Comparison of ENCODE assay signal across 18 cellular contexts in the genomic region with DNA sequence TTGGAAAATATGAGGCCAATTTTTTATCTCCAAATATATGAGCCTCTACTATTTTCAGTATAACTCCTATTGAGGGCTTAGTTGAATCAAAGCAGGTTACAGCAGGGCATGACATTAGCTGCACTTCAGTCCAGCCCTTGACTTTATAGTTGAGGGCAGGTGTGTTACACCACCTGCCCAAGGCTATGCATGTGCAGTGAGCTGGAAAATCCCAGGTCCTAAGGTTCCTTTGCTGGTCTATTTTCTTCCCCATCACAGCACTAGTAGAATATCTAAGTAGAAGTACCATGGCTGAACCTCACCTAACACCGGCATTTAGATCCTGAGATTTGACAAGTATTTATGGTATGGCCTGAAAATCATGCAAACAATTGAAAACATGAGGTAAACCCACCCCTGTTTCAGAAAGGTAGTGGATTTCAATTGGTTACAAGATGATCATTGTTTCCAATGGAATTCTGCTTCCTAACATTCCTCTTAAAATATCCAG.
A peak's percentile ranks its signal among the peaks of the same experiment; 100 is the strongest.
DNase-seq lines count a peak whose midpoint lies in the region; ATAC-seq, FAIRE-seq and TF ChIP-seq lines count a peak whose summit lies in the region.
"Had no signal": no experiment of that assay in that cellular context is flagged by ENCODE, and none has a peak within 500 bp of the region (broad histone marks: within the 10 kb centered on the region; RNA-seq: fewer than 3 reads in every experiment).

No MANE protein-coding gene starts in this region.

- intact Hi-C loops in dorsolateral prefrontal cortex (cut with DNase I) = loop anchor here in 1 of 2 donors (10.0 kb wide), 1 partner anchor 50 kb away; no protein-coding TSS in a partner anchor

- H3K27me3 ChIP-seq in dorsolateral prefrontal cortex = no peaks in the 10 kb centered on the region

- DNase-seq in DMS79 (lab: John Stamatoyannopoulos, UW) (peak; percentile 77), GM12892 (ENCODE audit: insufficient read length) (no peak), NCI-H345 treated with DMSO at 0.1 percent for 48 hours (lab: John Stamatoyannopoulos, UW; ENCODE audit: unreplicated experiment) (peak; percentile 51), kidney tubule cell (ENCODE audit: low spot score) (peak; percentile 16), dorsolateral prefrontal cortex (no peak), OCI-M1 (lab: John Stamatoyannopoulos, UW) (no peak)
- DNase-seq in stimulated activated naive CD8-positive, alpha-beta T cell treated with anti-CD3 and anti-CD28 coated beads, Interleukin-15, Interleukin-2, amounts not matched to agents 100 U/mL and 50 U/mL, for 24 hours = no peak
- DNase-seq: C1 segment of cervical spinal cord, GF-D8, GM23248, MM.1S, NCI-H1092 treated with DMSO at 0.1 percent for 48 hours, NCI-H446, Right ventricle myocardium superior had no signal

- peak; percentile 14 for FAIRE-seq in GM12892 (lab: Jason Lieb, UNC)
- FAIRE-seq: D721Med, GM19239 had no signal

- no peak for TF ChIP-seq CTCF in dorsolateral prefrontal cortex (IDR thresholded peaks at IDR 0.05 in 54 of 56, conservative IDR thresholded peaks at IDR 0.05 in 2 of 56; ENCODE audit: low read depth in 1 of 56, partially characterized antibody in 56 of 56)

- no peak for ATAC-seq in stimulated activated naive CD8-positive, alpha-beta T cell treated with anti-CD3 and anti-CD28 coated beads, Interleukin-15, Interleukin-2, amounts not matched to agents 100 U/mL and 50 U/mL, for 24 hours
- ATAC-seq: HCT116 had no signal

- TF ChIP-seq POLR2A in GM12892 (IDR thresholded peaks at IDR 0.05; ENCODE audit: low read depth, low read length) = no peak

- no peak overlapping the region for H3K27ac ChIP-seq in dorsolateral prefrontal cortex
- H3K27ac ChIP-seq: GM23248, SK-N-MC had no signal

- H3K4me3 ChIP-seq in dorsolateral prefrontal cortex = no peak overlapping the region
- H3K4me3 ChIP-seq: GM23248, SK-N-MC had no signal

Comparison
In these comparisons a context has a peak if more than half of its experiments do, and no peak if none do; other contexts are left out.
1. DNase-seq: peak in DMS79 (single experiment), NCI-H345 treated with DMSO at 0.1 percent for 48 hours (single experiment) and kidney tubule cell (single experiment); none in GM12892 (single experiment), dorsolateral prefrontal cortex (0 of 10), OCI-M1 (single experiment) and stimulated activated naive CD8-positive, alpha-beta T cell treated with anti-CD3 and anti-CD28 coated beads, Interleukin-15, Interleukin-2, amounts not matched to agents 100 U/mL and 50 U/mL, for 24 hours (single experiment).